ENCODE assay signal across 32 cellular contexts in the genomic region with DNA sequence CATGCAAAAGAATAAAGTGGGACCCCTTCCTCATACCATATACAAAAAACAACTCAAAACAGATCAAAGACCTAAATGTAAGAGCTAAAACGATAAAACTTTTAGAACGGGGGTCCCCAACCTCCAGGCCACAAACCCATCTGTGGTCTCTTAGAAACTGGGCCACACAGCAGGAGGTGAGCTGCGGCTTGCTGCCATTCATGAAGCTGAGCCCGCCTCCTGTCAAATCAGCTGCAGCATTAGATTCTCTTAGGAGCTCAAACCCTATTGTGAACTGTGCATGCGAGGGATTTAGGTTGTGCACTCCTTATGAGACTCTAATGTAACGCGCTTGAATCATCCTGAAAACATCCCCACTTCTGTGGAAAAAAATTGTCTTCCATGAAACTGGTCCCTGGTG. TPM values are rescaled to one million over a fixed set of nuclear protein-coding genes. Genes with fewer than 3 reads are reported as not detected.
DNase-seq lines count a peak whose midpoint lies in the region; ATAC-seq, FAIRE-seq and TF ChIP-seq lines count a peak whose summit lies in the region.
"Had no signal": no experiment of that assay in that cellular context is flagged by ENCODE, and none has a peak within 500 bp of the region (broad histone marks: within the 10 kb centered on the region; RNA-seq: fewer than 3 reads in every experiment).

No MANE protein-coding gene starts in this region.

- BruUV-seq in K562 (replicated peaks; lab: Mats Ljungman, UMichigan), result no TSS peak

- no peak for TF ChIP-seq EP300 in K562 (IDR thresholded peaks at IDR 0.05; ENCODE audit: low read length)

- H3K27ac ChIP-seq in WERI-Rb-1 (no peak overlapping the region), K562 (ENCODE audit: extremely low read depth, low read depth, low read length) (no peak overlapping the region), neural progenitor cell (no peak overlapping the region), small intestine (ENCODE audit: low read depth in 1 of 2, low read length in 1 of 2) (no peak overlapping the region)
- H3K27ac ChIP-seq: BLaER1 had no signal

- H2AFZ ChIP-seq in K562 (ENCODE audit: low read depth, low read length), result peak overlapping the region; percentile 47; the same call in 1 of the 2 replicates
- no peak overlapping the region for H2AFZ ChIP-seq in neural progenitor cell (replicated peaks)

- H3F3A ChIP-seq in neural progenitor cell (ENCODE audit: low read depth), result no peaks in the 10 kb centered on the region

- H3K4me3 ChIP-seq in WERI-Rb-1 (ENCODE audit: low read depth, low read length), result no peak overlapping the region; the same call in 1 of the 2 replicates
- no peak overlapping the region for H3K4me3 ChIP-seq in K562
- H3K4me3 ChIP-seq in neural progenitor cell, result no peak overlapping the region
- no peak overlapping the region for H3K4me3 ChIP-seq in small intestine (ENCODE audit: low read depth in 1 of 2, low read length in 2 of 2)
- H3K4me3 ChIP-seq: BLaER1, GM12878 had no signal

- no peaks in the 10 kb centered on the region for H3K36me3 Mint-ChIP-seq in neural progenitor cell
- H3K36me3 Mint-ChIP-seq: CD14-positive monocyte; CD4-positive, alpha-beta memory T cell; CD4-positive, CD25-positive, alpha-beta regulatory T cell; CD8-positive, alpha-beta memory T cell had no signal

- H3K4me1 Mint-ChIP-seq in neural progenitor cell, result peaks cover 5% of the 10 kb centered on the region
- H3K4me1 Mint-ChIP-seq: CD14-positive monocyte; CD4-positive, CD25-positive, alpha-beta regulatory T cell; CD8-positive, alpha-beta memory T cell had no signal

- TF ChIP-seq POLR2A in K562 (conservative IDR thresholded peaks at IDR 0.05), result no peak

- peaks cover 10% of the 10 kb centered on the region for H3K9me3 Mint-ChIP-seq in neural progenitor cell
- H3K9me3 Mint-ChIP-seq: CD4-positive, CD25-positive, alpha-beta regulatory T cell; CD8-positive, alpha-beta memory T cell had no signal

- H3K27me3 ChIP-seq in WERI-Rb-1 (ENCODE audit: insufficient read depth, low read depth, severe bottlenecking) (peaks cover 3% of the 10 kb centered on the region), K562 (ENCODE audit: control insufficient read depth in 2 of 2, insufficient read depth in 2 of 2, low read length in 2 of 2) (no peaks in the 10 kb centered on the region), neural progenitor cell (no peaks in the 10 kb centered on the region), small intestine (ENCODE audit: control insufficient read depth in 2 of 2, insufficient read depth in 2 of 2, low read length in 2 of 2) (no peaks in the 10 kb centered on the region)
- H3K27me3 ChIP-seq: BE2C had no signal

- peaks cover 43% of the 10 kb centered on the region for H3K79me2 ChIP-seq in K562 (ENCODE audit: control insufficient read depth, insufficient read depth, low read length)
- H3K79me2 ChIP-seq in neural progenitor cell (ENCODE audit: low read depth), result no peaks in the 10 kb centered on the region

- DNase-seq in WERI-Rb-1 (peak; percentile 16), K562 (ENCODE audit: extremely low read depth in 1 of 4, low spot score in 3 of 4) (no peak), neural progenitor cell (ENCODE audit: low spot score) (peak; percentile 11), retina (peak; percentile 21), small intestine (no peak), LoVo (ENCODE audit: low spot score) (no peak), germinal center (ENCODE audit: low spot score) (no peak)
- DNase-seq: 8988T; ACHN; BE2C; C1 segment of cervical spinal cord; CD4-positive, alpha-beta memory T cell; CD4-positive, CD25-positive, alpha-beta regulatory T cell; CD8-positive, alpha-beta memory T cell; COR-L47; DMS 273 treated with DMSO at 0.1 percent for 48 hours; DMS153; DMS53; DMS79; DND-41; EL; GDM1 had no signal

- CTCF ChIA-PET in K562 (lab: Yijun Ruan, JAX; ENCODE audit: low intra/inter-chr PET ratio), result no interaction called here

- TF ChIP-seq CTCF in WERI-Rb-1 (IDR thresholded peaks at IDR 0.05; ENCODE audit: low read depth, low read length) (no peak), K562 (IDR thresholded peaks at IDR 0.05 in 2 of 3, conservative IDR thresholded peaks at IDR 0.05 in 1 of 3; ENCODE audit: insufficient read depth in 2 of 3, low read depth in 1 of 3, low read length in 3 of 3) (no peak), neural progenitor cell (IDR thresholded peaks at IDR 0.05) (no peak)

- FAIRE-seq in K562 (lab: Jason Lieb, UNC), result peak; percentile 42
- no peak for FAIRE-seq in small intestine (lab: Jason Lieb, UNC)
- FAIRE-seq: A204.1, GM12878, GM12892, GM18507 had no signal

- in situ Hi-C loops in K562 (cut with MboI), result no loop called here

- peaks cover 6% of the 10 kb centered on the region for H3K27me3 Mint-ChIP-seq in neural progenitor cell (ENCODE audit: insufficient read depth, low read depth)
- H3K27me3 Mint-ChIP-seq: CD4-positive, CD25-positive, alpha-beta regulatory T cell had no signal

- TF ChIP-seq RAD21 in K562 (CRISPR knock-in tag; conservative IDR thresholded peaks at IDR 0.05 in 1 of 2, IDR thresholded peaks at IDR 0.05 in 1 of 2), result no peak

- intact Hi-C loops in K562 (cut with micrococcal nuclease), result no loop called here

- no peak overlapping the region for H3K4me3 Mint-ChIP-seq in neural progenitor cell
- H3K4me3 Mint-ChIP-seq: CD14-positive monocyte; CD4-positive, alpha-beta memory T cell; CD4-positive, CD25-positive, alpha-beta regulatory T cell; CD8-positive, alpha-beta memory T cell had no signal

- peak overlapping the region; percentile 10; the same call in 1 of the 2 replicates for H3K4me2 ChIP-seq in K562 (ENCODE audit: insufficient read depth, low read length)
- no peak overlapping the region for H3K4me2 ChIP-seq in neural progenitor cell
- H3K4me2 ChIP-seq: BLaER1 had no signal

- H3K4me1 ChIP-seq in K562 (replicated peaks in 1 of 2; ENCODE audit: control insufficient read depth in 2 of 2, insufficient read depth in 2 of 2, low read length in 2 of 2) (peaks cover 39 to 42% of the 10 kb centered on the region in 2 experiments; a peak in 4 of 5 replicates), neural progenitor cell (no peaks in the 10 kb centered on the region), small intestine (ENCODE audit: control insufficient read depth in 2 of 2, insufficient read depth in 1 of 2, low read depth in 1 of 2, low read length in 1 of 2) (no peaks in the 10 kb centered on the region)
- H3K4me1 ChIP-seq: BE2C, BLaER1 had no signal

- 0 out of 3 replicates have a peak, but pooled peaks have one; percentile 12 for ATAC-seq in K562
- ATAC-seq: GM12878 had no signal

- H3K27ac Mint-ChIP-seq in neural progenitor cell, result no peak overlapping the region
- H3K27ac Mint-ChIP-seq: CD14-positive monocyte; CD4-positive, alpha-beta memory T cell; CD4-positive, CD25-positive, alpha-beta regulatory T cell; CD8-positive, alpha-beta memory T cell had no signal

- peak overlapping the region in 1 of 2 experiments; percentile 31; a peak in 1 of 4 replicates for H3K9ac ChIP-seq in K562 (ENCODE audit: insufficient read depth in 1 of 2, low read depth in 2 of 2, low read length in 2 of 2)
- H3K9ac ChIP-seq in neural progenitor cell, result no peak overlapping the region
- H3K9ac ChIP-seq: BLaER1 had no signal

- WGBS in K562 (ENCODE audit: insufficient coverage, low coverage, missing lambda C conversion rate), result 40% methylated on average over 5 of the region's 7 CpGs
- 84 to 91% (median 85%) methylated on average over 5 to 7 of the region's 7 CpGs for WGBS in small intestine, 3 donors

- no peaks in the 10 kb centered on the region for H4K20me1 ChIP-seq in K562 (replicated peaks; ENCODE audit: control insufficient read depth, insufficient read depth, low read length)
- no peaks in the 10 kb centered on the region for H4K20me1 ChIP-seq in neural progenitor cell (ENCODE audit: low read depth)
- H4K20me1 ChIP-seq: BLaER1 had no signal

- POLR2A ChIA-PET in K562 (lab: Yijun Ruan, JAX), result interaction anchor here (1.0 to 1.7 kb wide), 3 partner anchors 10 to 178 kb away, joined by 4 to 5 read pairs (median 4); a partner anchor contains a TSS

- H3K9me3 ChIP-seq in WERI-Rb-1 (ENCODE audit: severe bottlenecking) (no peaks in the 10 kb centered on the region), K562 (replicated peaks; ENCODE audit: control insufficient read depth, insufficient read depth, low read depth, low read length) (no peaks in the 10 kb centered on the region), neural progenitor cell (ENCODE audit: low read depth) (no peaks in the 10 kb centered on the region), small intestine (ENCODE audit: control insufficient read depth, low read depth) (no peaks in the 10 kb centered on the region)
- H3K9me3 ChIP-seq: BE2C, BLaER1 had no signal

- H3K36me3 ChIP-seq in WERI-Rb-1, result no peaks in the 10 kb centered on the region
- H3K36me3 ChIP-seq in K562 (ENCODE audit: control insufficient read depth, insufficient read depth, low read length), result 0 out of 3 replicates have a peak, but pooled peaks cover 2% of the 10 kb centered on the region
- no peaks in the 10 kb centered on the region for H3K36me3 ChIP-seq in neural progenitor cell
- no peaks in the 10 kb centered on the region for H3K36me3 ChIP-seq in small intestine (ENCODE audit: control insufficient read depth in 2 of 2, insufficient read depth in 2 of 2, low read length in 2 of 2)
- H3K36me3 ChIP-seq: BE2C, BLaER1 had no signal

- no peaks in the 10 kb centered on the region for H3K9me1 ChIP-seq in K562 (ENCODE audit: control insufficient read depth, insufficient read depth, low read length)

RNA-seq across cellular contexts. Expression of a gene that starts 7.0 kb away (rescaled TPM):
- total RNA-seq in K562 (2011; cell fraction: chromatin; rRNA removed; ENCODE audit: low replicate concordance), result 40.7 and 118 TPM in 2 replicates
- total RNA-seq in K562 (2011; cell fraction: nucleolus; rRNA removed), result 98.8 and 99.1 TPM in 2 replicates
- total RNA-seq in K562 (2011; cell fraction: nucleoplasm; rRNA removed), result 82.1 and 86.1 TPM in 2 replicates
- total RNA-seq in K562 (2014; rRNA removed) (205 and 244 TPM in 2 replicates), K562 (2014; rRNA removed; fragmentation: Illumina TruSeq; extraction: Trizol) (45.4 and 62.0 TPM in 2 replicates), K562 (2015; rRNA removed; fragmentation: Illumina TruSeq; extraction: Trizol) (115 and 116 TPM in 2 replicates), K562 (2021) (291 and 297 TPM in 2 replicates), neural progenitor cell (ENCODE audit: low replicate concordance) (not detected in 2 replicates)
- polyA plus RNA-seq in K562 (2011; rRNA removed) (74.3 and 167 TPM in 2 replicates), K562 (2014; fragmentation: Illumina TruSeq; extraction: Trizol) (273 and 284 TPM in 2 replicates), K562 (2014; fragmentation: Nextera tagmentation; extraction: Ambion mirVana) (10 to 100 TPM; 11.9 to 97.4 TPM), K562 (2014; rRNA removed) (206 and 246 TPM in 2 replicates), small intestine (under 1 TPM in 1 of 3 donors, not detected in 2; 0.09 TPM)
- 184 and 365 TPM in 2 replicates for polyA plus RNA-seq in K562 (2011; cell fraction: cytosol; rRNA removed)
- polyA plus RNA-seq in K562 (2011; cell fraction: nucleus; rRNA removed), result 174 and 282 TPM in 2 replicates
- 160 and 227 TPM in 2 replicates for polyA plus RNA-seq in K562 (2012)
- polyA minus RNA-seq in K562 (2011; rRNA and poly(A)+ RNA removed), result 39.3 and 48.9 TPM in 2 replicates
- 148 and 160 TPM in 2 replicates for polyA minus RNA-seq in K562 (2011; cell fraction: cytosol; rRNA and poly(A)+ RNA removed)
- polyA minus RNA-seq in K562 (2011; cell fraction: nucleus; rRNA and poly(A)+ RNA removed), result 38.2 and 38.7 TPM in 2 replicates
- total RNA-seq: A673; CD4-positive, alpha-beta memory T cell; CD8-positive, alpha-beta memory T cell; Daoy; G401 had no signal
- polyA plus RNA-seq: AG04450; CD14-positive monocyte; CD4-positive, alpha-beta memory T cell; CD4-positive, CD25-positive, alpha-beta regulatory T cell; CD8-positive, alpha-beta memory T cell had no signal

RNA-seq across cellular contexts. Expression of a gene that starts 17.9 kb away (rescaled TPM):
- not detected in 2 replicates for total RNA-seq in K562 (2011; cell fraction: chromatin; rRNA removed; ENCODE audit: low replicate concordance)
- not detected in 2 replicates for total RNA-seq in K562 (2011; cell fraction: nucleolus; rRNA removed)
- total RNA-seq in K562 (2011; cell fraction: nucleoplasm; rRNA removed), result not detected in 2 replicates
- total RNA-seq in K562 (2014; rRNA removed) (0.27 and 1.1 TPM in 2 replicates), K562 (2014; rRNA removed; fragmentation: Illumina TruSeq; extraction: Trizol) (1.5 and 1.7 TPM in 2 replicates), K562 (2015; rRNA removed; fragmentation: Illumina TruSeq; extraction: Trizol) (1.7 and 2.2 TPM in 2 replicates), K562 (2021) (1.4 and 1.9 TPM in 2 replicates), neural progenitor cell (ENCODE audit: low replicate concordance) (not detected in 2 replicates)
- polyA plus RNA-seq in K562 (2011; rRNA removed) (3.4 and 4.3 TPM in 2 replicates), K562 (2014; fragmentation: Illumina TruSeq; extraction: Trizol) (2.2 and 3.1 TPM in 2 replicates), K562 (2014; fragmentation: Nextera tagmentation; extraction: Ambion mirVana) (1 to 10 TPM; 3.8 to 4.4 TPM), K562 (2014; rRNA removed) (2.0 and 3.2 TPM in 2 replicates), small intestine (10 to 100 TPM; 12.9 to 56.1 (median 31.3) TPM)
- polyA plus RNA-seq in K562 (2011; cell fraction: cytosol; rRNA removed), result 4.0 and 5.8 TPM in 2 replicates
- 0.81 and 0.94 TPM in 2 replicates for polyA plus RNA-seq in K562 (2011; cell fraction: nucleus; rRNA removed)
- polyA plus RNA-seq in K562 (2012), result 1.1 and 2.9 TPM in 2 replicates
- 0.88 and 1.2 TPM in 2 replicates for polyA minus RNA-seq in K562 (2011; rRNA and poly(A)+ RNA removed)
- not detected in 2 replicates for polyA minus RNA-seq in K562 (2011; cell fraction: cytosol; rRNA and poly(A)+ RNA removed)
- not detected in 2 replicates for polyA minus RNA-seq in K562 (2011; cell fraction: nucleus; rRNA and poly(A)+ RNA removed)
- total RNA-seq: A673; CD4-positive, alpha-beta memory T cell; CD4-positive, CD25-positive, alpha-beta regulatory T cell; CD8-positive, alpha-beta memory T cell; Daoy; G401; GM12878 had no signal
- polyA plus RNA-seq: AG04450; CD14-positive monocyte; CD4-positive, alpha-beta memory T cell; CD4-positive, CD25-positive, alpha-beta regulatory T cell; CD8-positive, alpha-beta memory T cell; GM12878 had no signal

RNA-seq across cellular contexts. Expression of a gene that starts 22.5 kb away (rescaled TPM):
- total RNA-seq in K562 (2011; cell fraction: chromatin; rRNA removed; ENCODE audit: low replicate concordance), result 513 and 751 TPM in 2 replicates
- 276 and 285 TPM in 2 replicates for total RNA-seq in K562 (2011; cell fraction: nucleolus; rRNA removed)
- 301 and 344 TPM in 2 replicates for total RNA-seq in K562 (2011; cell fraction: nucleoplasm; rRNA removed)
- total RNA-seq in K562 (2014; rRNA removed), result 60.0 and 71.2 TPM in 2 replicates
- 59.0 and 66.5 TPM in 2 replicates for total RNA-seq in K562 (2014; rRNA removed; fragmentation: Illumina TruSeq; extraction: Trizol)
- 48.9 and 52.3 TPM in 2 replicates for total RNA-seq in K562 (2015; rRNA removed; fragmentation: Illumina TruSeq; extraction: Trizol)
- total RNA-seq in K562 (2021), result 83.1 and 91.8 TPM in 2 replicates
- 85.5 and 150 TPM in 2 replicates for polyA plus RNA-seq in K562 (2011; rRNA removed)
- 63.6 and 65.5 TPM in 2 replicates for polyA plus RNA-seq in K562 (2011; cell fraction: cytosol; rRNA removed)
- polyA plus RNA-seq in K562 (2011; cell fraction: nucleus; rRNA removed), result 776 and 956 TPM in 2 replicates
- polyA plus RNA-seq in K562 (2012), result 67.3 and 134 TPM in 2 replicates
- 69.1 and 86.3 TPM in 2 replicates for polyA plus RNA-seq in K562 (2014; fragmentation: Illumina TruSeq; extraction: Trizol)
- 10 to 100 TPM; 29.9 to 31.4 TPM for polyA plus RNA-seq in K562 (2014; fragmentation: Nextera tagmentation; extraction: Ambion mirVana)
- 86.0 and 101 TPM in 2 replicates for polyA plus RNA-seq in K562 (2014; rRNA removed)
- 49.8 and 78.8 TPM in 2 replicates for polyA minus RNA-seq in K562 (2011; rRNA and poly(A)+ RNA removed)
- 37.1 and 39.1 TPM in 2 replicates for polyA minus RNA-seq in K562 (2011; cell fraction: cytosol; rRNA and poly(A)+ RNA removed)
- 85.1 and 160 TPM in 2 replicates for polyA minus RNA-seq in K562 (2011; cell fraction: nucleus; rRNA and poly(A)+ RNA removed)
- total RNA-seq in neural progenitor cell (ENCODE audit: low replicate concordance), result 127 and 135 TPM in 2 replicates
- polyA plus RNA-seq in small intestine, result 100 to 1,000 TPM in 1 of 3 donors, 10 to 100 TPM in 2; 51.5 to 110 (median 95.7) TPM

RNA-seq across cellular contexts. Expression of a gene that starts 46.9 kb away (rescaled TPM):
- 0.79 and 2.3 TPM in 2 replicates for total RNA-seq in K562 (2011; cell fraction: chromatin; rRNA removed; ENCODE audit: low replicate concordance)
- total RNA-seq in K562 (2011; cell fraction: nucleolus; rRNA removed), result 0.83 and 1.8 TPM in 2 replicates
- total RNA-seq in K562 (2011; cell fraction: nucleoplasm; rRNA removed), result 0.84 and 0.95 TPM in 2 replicates
- total RNA-seq in K562 (2014; rRNA removed), result not detected in 2 replicates
- total RNA-seq in K562 (2014; rRNA removed; fragmentation: Illumina TruSeq; extraction: Trizol), result not detected in 2 replicates
- not detected in 2 replicates for total RNA-seq in K562 (2015; rRNA removed; fragmentation: Illumina TruSeq; extraction: Trizol)
- total RNA-seq in K562 (2021), result not detected in 2 replicates
- 0.07 and 0.11 TPM in 2 replicates for polyA plus RNA-seq in K562 (2011; rRNA removed)
- 0.39 TPM in 1 of 2 replicates, not detected in the other for polyA plus RNA-seq in K562 (2011; cell fraction: cytosol; rRNA removed)
- polyA plus RNA-seq in K562 (2011; cell fraction: nucleus; rRNA removed), result 0.34 and 0.77 TPM in 2 replicates
- polyA plus RNA-seq in K562 (2012), result 0.42 TPM in 1 of 2 replicates, not detected in the other
- not detected in 2 replicates for polyA plus RNA-seq in K562 (2014; fragmentation: Illumina TruSeq; extraction: Trizol)
- polyA plus RNA-seq in K562 (2014; fragmentation: Nextera tagmentation; extraction: Ambion mirVana), result not detected
- polyA plus RNA-seq in K562 (2014; rRNA removed), result 0.12 TPM in 1 of 2 replicates, not detected in the other
- polyA minus RNA-seq in K562 (2011; rRNA and poly(A)+ RNA removed), result not detected in 2 replicates
- polyA minus RNA-seq in K562 (2011; cell fraction: cytosol; rRNA and poly(A)+ RNA removed), result not detected in 2 replicates
- 0.33 TPM in 1 of 2 replicates, not detected in the other for polyA minus RNA-seq in K562 (2011; cell fraction: nucleus; rRNA and poly(A)+ RNA removed)
- total RNA-seq in neural progenitor cell (ENCODE audit: low replicate concordance), result 0.50 TPM in 1 of 2 replicates, not detected in the other
- polyA plus RNA-seq in small intestine, result under 1 TPM in 1 of 3 donors, not detected in 2; 0.07 TPM
- total RNA-seq: A673; CD4-positive, alpha-beta memory T cell; CD4-positive, CD25-positive, alpha-beta regulatory T cell; Daoy; GM12878 had no signal
- polyA plus RNA-seq: AG04450; CD14-positive monocyte; CD4-positive, alpha-beta memory T cell; CD4-positive, CD25-positive, alpha-beta regulatory T cell; CD8-positive, alpha-beta memory T cell; GM12878 had no signal

RNA-seq across cellular contexts. Expression of a gene that starts 56.0 kb away (rescaled TPM):
- total RNA-seq in K562 (2011; cell fraction: chromatin; rRNA removed; ENCODE audit: low replicate concordance), result not detected in 2 replicates
- total RNA-seq in K562 (2011; cell fraction: nucleolus; rRNA removed), result not detected in 2 replicates
- total RNA-seq in K562 (2011; cell fraction: nucleoplasm; rRNA removed), result not detected in 2 replicates
- total RNA-seq in K562 (2014; rRNA removed) (0.54 and 0.61 TPM in 2 replicates), K562 (2014; rRNA removed; fragmentation: Illumina TruSeq; extraction: Trizol) (not detected in 2 replicates), K562 (2015; rRNA removed; fragmentation: Illumina TruSeq; extraction: Trizol) (not detected in 2 replicates), K562 (2021) (0.36 and 0.55 TPM in 2 replicates), neural progenitor cell (ENCODE audit: low replicate concordance) (2.4 TPM in 1 of 2 replicates, not detected in the other)
- polyA plus RNA-seq in K562 (2011; rRNA removed) (0.16 TPM in 1 of 2 replicates, not detected in the other), K562 (2014; fragmentation: Illumina TruSeq; extraction: Trizol) (not detected in 2 replicates), K562 (2014; fragmentation: Nextera tagmentation; extraction: Ambion mirVana) (not detected), K562 (2014; rRNA removed) (0.07 and 0.85 TPM in 2 replicates), small intestine (10 to 100 TPM in 1 of 3 donors, 1 to 10 TPM in 1, under 1 TPM in 1; 0.67 to 18.9 (median 8.1) TPM)
- polyA plus RNA-seq in K562 (2011; cell fraction: cytosol; rRNA removed), result 0.04 and 0.39 TPM in 2 replicates
- polyA plus RNA-seq in K562 (2011; cell fraction: nucleus; rRNA removed), result 0.63 TPM in 1 of 2 replicates, not detected in the other
- polyA plus RNA-seq in K562 (2012), result 0.29 and 0.40 TPM in 2 replicates
- polyA minus RNA-seq in K562 (2011; rRNA and poly(A)+ RNA removed), result 1.2 TPM in 1 of 2 replicates, not detected in the other
- polyA minus RNA-seq in K562 (2011; cell fraction: cytosol; rRNA and poly(A)+ RNA removed), result not detected in 2 replicates
- not detected in 2 replicates for polyA minus RNA-seq in K562 (2011; cell fraction: nucleus; rRNA and poly(A)+ RNA removed)
- total RNA-seq: GM12878 had no signal
- polyA plus RNA-seq: AG04450, CD14-positive monocyte had no signal

Comparison
In these comparisons a context has a peak if more than half of its experiments do, and no peak if none do; other contexts are left out.
1. DNase-seq: peak in WERI-Rb-1 (single experiment), neural progenitor cell (single experiment) and retina (single experiment); none in K562 (0 of 4), small intestine (single experiment), LoVo (single experiment) and germinal center (single experiment).
2. RNA of a gene that starts 7.0 kb away (total RNA-seq): 40.7 to 297 TPM in K562; not detected in neural progenitor cell; every median in the first group is over 10 times any median in the second.